In genomic region chr15:45587861-45588170, GRCh38 we compare ENCODE assay signal across 8 cellular contexts. TPM values are rescaled to one million over a fixed set of nuclear protein-coding genes. Genes with fewer than 3 reads are reported as not detected.
DNase-seq lines count a peak whose midpoint lies in the region; ATAC-seq and TF ChIP-seq lines count a peak whose summit lies in the region.

No MANE protein-coding gene starts in this region.

- peaks cover 0 to 17% of the 10 kb centered on the region in 2 donors for H3K36me3 Mint-ChIP-seq in CD4-positive, alpha-beta memory T cell

- peak overlapping the region; percentile 100 for H3K27ac Mint-ChIP-seq in CD4-positive, alpha-beta memory T cell

- no peaks in the 10 kb centered on the region for H3K9me3 Mint-ChIP-seq in CD4-positive, alpha-beta memory T cell

- no peaks in the 10 kb centered on the region for H3K27me3 ChIP-seq in CD4-positive, alpha-beta memory T cell (ENCODE audit: insufficient read depth, low read length)
- no peaks in the 10 kb centered on the region for H3K27me3 ChIP-seq in PC-3 (ENCODE audit: low read length)
- H3K27me3 ChIP-seq in osteoblast (ENCODE audit: insufficient read depth, low read length): no peaks in the 10 kb centered on the region

- H4K20me1 ChIP-seq in PC-3 (ENCODE audit: low read length) (no peaks in the 10 kb centered on the region; the same call in 1 of the 2 replicates), osteoblast (ENCODE audit: insufficient read depth, low read length) (peaks cover 8% of the 10 kb centered on the region)

- peak overlapping the region; percentile 89 to 99 for H3K4me3 ChIP-seq in CD4-positive, alpha-beta memory T cell (ENCODE audit: low read length in 2 of 2)
- H3K4me3 ChIP-seq in PC-3 (ENCODE audit: low read length) (peak overlapping the region; percentile 98), epithelial cell of esophagus (ENCODE audit: low read length) (peak overlapping the region; percentile 94), osteoblast (ENCODE audit: insufficient read depth, low read length) (peak overlapping the region; percentile 97)

- TSS peak; percentile 63 for BruUV-seq in PC-3 (replicated peaks; lab: Mats Ljungman, UMichigan)

- no peaks in the 10 kb centered on the region for H3K27me3 Mint-ChIP-seq in CD4-positive, alpha-beta memory T cell

- H3K4me3 Mint-ChIP-seq in CD4-positive, alpha-beta memory T cell: peak overlapping the region; percentile 96 to 100 (median 100)

- CTCF ChIA-PET in CD4-positive, alpha-beta memory T cell (lab: Charles Lee; ENCODE audit: partially characterized antibody): interaction anchor here (0.9 to 4.4 kb wide), 9 partner anchors 9 to 390 kb away, joined by 3 to 32 read pairs (median 4); partner anchors contain the start of gene SQOR
- CTCF ChIA-PET in PC-3 (lab: Charles Lee): no interaction called here

- peak overlapping the region; percentile 92 for H2AFZ ChIP-seq in PC-3 (ENCODE audit: low read length)
- peak overlapping the region; percentile 91 for H2AFZ ChIP-seq in osteoblast (ENCODE audit: low read length)

- peaks cover 59% of the 10 kb centered on the region for H3K79me2 ChIP-seq in PC-3 (ENCODE audit: low read length)
- H3K79me2 ChIP-seq in osteoblast (ENCODE audit: insufficient read depth, low read length): peaks cover 52% of the 10 kb centered on the region

- ATAC-seq in PC-3 (no peak), HG03135 (IDR thresholded peaks at IDR 0.05; ENCODE audit: unreplicated experiment) (no peak), HG02571 (IDR thresholded peaks at IDR 0.05; ENCODE audit: unreplicated experiment) (no peak), HG02623 (IDR thresholded peaks at IDR 0.05; ENCODE audit: unreplicated experiment) (no peak)

- no peak for DNase-seq in CD4-positive, alpha-beta memory T cell
- DNase-seq in PC-3 (no peak), epithelial cell of esophagus (ENCODE audit: low read depth) (no peak), osteoblast (ENCODE audit: insufficient read length, low spot score, missing footprints) (no peak), dermis blood vessel endothelial cell (no peak)

- peaks cover 22 to 48% (median 37%) of the 10 kb centered on the region in 4 donors for H3K4me1 Mint-ChIP-seq in CD4-positive, alpha-beta memory T cell

- peak overlapping the region; percentile 96 for H3K4me2 ChIP-seq in PC-3 (ENCODE audit: low read length)
- H3K4me2 ChIP-seq in osteoblast (ENCODE audit: insufficient read depth, low read length): peak overlapping the region; percentile 96

- TF ChIP-seq CTCF in PC-3 (conservative IDR thresholded peaks at IDR 0.05; ENCODE audit: low read depth, low read length): no peak
- no peak for TF ChIP-seq CTCF in epithelial cell of esophagus (IDR thresholded peaks at IDR 0.05; ENCODE audit: insufficient read depth, low read depth, low read length, missing control alignments)
- TF ChIP-seq CTCF in osteoblast (IDR thresholded peaks at IDR 0.05; ENCODE audit: extremely low read depth, low read depth, low read length): no peak

- peaks cover 44% of the 10 kb centered on the region for H3K4me1 ChIP-seq in CD4-positive, alpha-beta memory T cell (ENCODE audit: insufficient read depth, low read length)
- H3K4me1 ChIP-seq in PC-3 (ENCODE audit: insufficient read depth, low read length): peaks cover 36% of the 10 kb centered on the region
- H3K4me1 ChIP-seq in osteoblast (ENCODE audit: insufficient read depth, low read length): peaks cover 28% of the 10 kb centered on the region

- no peaks in the 10 kb centered on the region for H3F3A ChIP-seq in PC-3 (ENCODE audit: low read length, unreplicated experiment)

- intact Hi-C loops in CD4-positive, alpha-beta memory T cell (cut with micrococcal nuclease): loop anchor here (1.0 to 10.0 kb wide), 5 partner anchors 46 to 1163 kb away; partner anchors contain the start of genes CTDSPL2 and SLC30A4
- intact Hi-C loops in PC-3 (cut with micrococcal nuclease): loop anchor here (1.0 kb wide), 1 partner anchor 38 kb away; no protein-coding TSS in a partner anchor

- no peaks in the 10 kb centered on the region for H3K9me3 ChIP-seq in CD4-positive, alpha-beta memory T cell (ENCODE audit: control insufficient read depth in 1 of 2, low read length in 2 of 2)
- no peaks in the 10 kb centered on the region for H3K9me3 ChIP-seq in PC-3 (ENCODE audit: low read length)
- no peaks in the 10 kb centered on the region for H3K9me3 ChIP-seq in osteoblast (ENCODE audit: low read depth, low read length)

- H3K36me3 ChIP-seq in CD4-positive, alpha-beta memory T cell (ENCODE audit: insufficient read depth, low read length): no peaks in the 10 kb centered on the region
- H3K36me3 ChIP-seq in PC-3 (ENCODE audit: low read depth, low read length) (no peaks in the 10 kb centered on the region), osteoblast (ENCODE audit: insufficient read depth, low read length) (peaks cover 6% of the 10 kb centered on the region)

- peak overlapping the region; percentile 95 for H3K27ac ChIP-seq in CD4-positive, alpha-beta memory T cell (ENCODE audit: low read depth, low read length)
- peak overlapping the region; percentile 93 for H3K27ac ChIP-seq in PC-3 (ENCODE audit: low read length)
- H3K27ac ChIP-seq in osteoblast (ENCODE audit: low read depth, low read length): peak overlapping the region; percentile 98

- POLR2A ChIA-PET in CD4-positive, alpha-beta memory T cell (lab: Charles Lee; ENCODE audit: partially characterized antibody): interaction anchor here (0.7 to 3.8 kb wide), 18 partner anchors 9 to 400 kb away, joined by 3 to 44 read pairs (median 6); partner anchors contain the start of genes SHF, SLC30A4 and SQOR
- POLR2A ChIA-PET in PC-3 (lab: Charles Lee; ENCODE audit: unreplicated experiment): interaction anchor here (0.7 kb wide), 1 partner anchor 51 kb away, joined by 4 read pairs; no protein-coding TSS in a partner anchor

- peak overlapping the region; percentile 98 for H3K9ac ChIP-seq in PC-3 (ENCODE audit: low read length)

- H3K9me2 ChIP-seq in PC-3 (replicated peaks; ENCODE audit: low read length): no peaks in the 10 kb centered on the region

RNA-seq across cellular contexts. Expression of gene BLOC1S6, which starts 0.6 kb away (rescaled TPM):
- total RNA-seq in CD4-positive, alpha-beta memory T cell: 10 to 100 TPM; 43.0 to 43.9 TPM
- 10 to 100 TPM; 38.8 to 40.7 TPM for polyA plus RNA-seq in CD4-positive, alpha-beta memory T cell
- total RNA-seq in PC-3 (2014; rRNA removed): 28.6 and 40.1 TPM in 2 replicates
- 103 and 104 TPM in 2 replicates for total RNA-seq in osteoblast
- 63.8 and 79.3 TPM in 2 replicates for total RNA-seq in dermis blood vessel endothelial cell

RNA-seq across cellular contexts. Expression of gene SQOR, which starts 47.0 kb away (rescaled TPM):
- total RNA-seq in CD4-positive, alpha-beta memory T cell: 10 to 100 TPM; 47.9 to 51.0 TPM
- polyA plus RNA-seq in CD4-positive, alpha-beta memory T cell: 100 to 1,000 TPM; 118 to 183 TPM
- 86.1 and 99.0 TPM in 2 replicates for total RNA-seq in PC-3 (2014; rRNA removed)
- total RNA-seq in osteoblast: 122 and 134 TPM in 2 replicates
- 128 and 161 TPM in 2 replicates for total RNA-seq in dermis blood vessel endothelial cell
